ENCODE assay signal across 12 cellular contexts in the genomic region with DNA sequence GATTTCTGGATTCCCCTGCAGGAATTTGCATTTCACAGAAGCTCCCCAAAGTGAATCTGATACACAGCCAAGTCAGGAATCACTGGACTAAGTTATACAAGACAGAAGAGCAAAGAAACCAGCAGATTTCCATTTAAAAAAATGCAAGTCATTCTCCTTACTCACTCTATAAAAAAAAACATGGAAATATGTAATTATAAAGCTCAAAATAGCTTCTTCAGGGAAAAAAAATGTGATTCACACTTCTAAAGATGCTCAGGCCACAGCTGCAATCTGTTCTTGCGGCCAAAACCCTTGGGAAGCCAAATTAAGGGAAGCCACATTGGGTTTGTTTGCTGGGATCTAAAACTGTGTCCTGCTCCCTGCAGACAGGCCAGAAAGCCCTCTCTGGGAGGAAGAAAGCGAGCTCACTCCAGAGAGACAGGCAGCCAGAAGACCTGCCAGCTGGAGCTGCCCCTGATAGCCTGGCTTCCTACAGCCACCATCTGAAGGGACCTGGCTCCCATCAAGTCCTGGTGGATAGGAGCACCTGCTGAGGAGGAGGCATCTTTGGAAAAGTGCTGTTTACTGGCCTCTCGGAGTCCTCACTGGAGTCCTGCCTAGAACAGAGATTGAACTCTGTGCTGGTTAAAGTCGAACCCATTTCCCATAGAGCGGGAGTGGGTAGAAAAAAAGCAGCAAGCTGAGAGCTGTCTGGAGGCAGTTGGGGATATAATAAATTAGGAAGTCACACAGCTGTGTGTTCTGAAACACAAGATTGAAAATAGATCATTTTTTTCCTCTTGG.
DNase-seq lines count a peak whose midpoint lies in the region; ATAC-seq and TF ChIP-seq lines count a peak whose summit lies in the region.
"Had no signal": no experiment of that assay in that cellular context is flagged by ENCODE, and none has a peak within 500 bp of the region (broad histone marks: within the 10 kb centered on the region; RNA-seq: fewer than 3 reads in every experiment).

No MANE protein-coding gene starts in this region.

- peak overlapping the region in 3 of 4 donors; percentile 36 to 88 (median 78) for H3K27ac ChIP-seq in esophagus squamous epithelium
- H3K27ac ChIP-seq in neutrophil, result peak overlapping the region; percentile 36
- H3K27ac ChIP-seq: KMS-11 had no signal

- H3K9me3 ChIP-seq in MG63 (no peaks in the 10 kb centered on the region), esophagus squamous epithelium (no peaks in the 10 kb centered on the region), neutrophil (no peaks in the 10 kb centered on the region)
- H3K9me3 ChIP-seq: adrenal gland, BE2C had no signal

- H3K4me3 ChIP-seq in MG63 (no peak overlapping the region), esophagus squamous epithelium (no peak overlapping the region), neutrophil (ENCODE audit: low read depth in 1 of 2, low read length in 1 of 2) (no peak overlapping the region)
- H3K4me3 ChIP-seq: adrenal gland had no signal

- peak; percentile 58 for DNase-seq in A172 (ENCODE audit: low spot score)
- peak; percentile 39 for DNase-seq in MG63
- DNase-seq in esophagus squamous epithelium (lab: John Stamatoyannopoulos, UW), result no peak
- no peak for DNase-seq in stimulated activated CD4-positive, alpha-beta T cell treated with anti-CD3 and anti-CD28 coated beads, Interleukin-1b, Interleukin-23, amount 100 ng/mL, for 48 hours
- no peak for DNase-seq in medulla oblongata (ENCODE audit: extremely low spot score)
- DNase-seq in stimulated activated CD8-positive, alpha-beta memory T cell treated with anti-CD3 and anti-CD28 coated beads, Interleukin-4, amount 100 ng/mL, for 48 hours, result no peak
- DNase-seq: BE2C; stimulated activated CD4-positive, alpha-beta T cell treated with anti-CD3 and anti-CD28 coated beads, Interleukin-4, amount 100 ng/mL, for 24 hours had no signal

- no peaks in the 10 kb centered on the region for H3K36me3 ChIP-seq in MG63
- no peaks in the 10 kb centered on the region for H3K36me3 ChIP-seq in esophagus squamous epithelium
- H3K36me3 ChIP-seq in neutrophil, result peaks cover 10% of the 10 kb centered on the region
- H3K36me3 ChIP-seq: adrenal gland, BE2C had no signal

- TF ChIP-seq CTCF in esophagus squamous epithelium (IDR thresholded peaks at IDR 0.05) (no peak), neutrophil (IDR thresholded peaks at IDR 0.05) (no peak)

- peaks cover 0 to 33% (median 3%) of the 10 kb centered on the region in 3 donors for H3K4me1 ChIP-seq in esophagus squamous epithelium
- no peaks in the 10 kb centered on the region for H3K4me1 ChIP-seq in neutrophil (ENCODE audit: control insufficient read depth in 1 of 2, insufficient read depth in 1 of 2, low read depth in 1 of 2, low read length in 1 of 2)
- H3K4me1 ChIP-seq: BE2C had no signal

- intact Hi-C loops in esophagus squamous epithelium (cut with DNase I), result no loop called here

- 79 to 82% methylated on average over 5 of the region's 5 CpGs for WGBS in esophagus squamous epithelium, 2 donors

- no peak for ATAC-seq in HG03135 (IDR thresholded peaks at IDR 0.05; ENCODE audit: unreplicated experiment)

- no peaks in the 10 kb centered on the region for H3K27me3 ChIP-seq in MG63
- no peaks in the 10 kb centered on the region for H3K27me3 ChIP-seq in esophagus squamous epithelium
- no peaks in the 10 kb centered on the region for H3K27me3 ChIP-seq in neutrophil
- H3K27me3 ChIP-seq: adrenal gland, BE2C had no signal

- TF ChIP-seq POLR2A in esophagus squamous epithelium (IDR thresholded peaks at IDR 0.05), result no peak

Comparison
In these comparisons a context has a peak if more than half of its experiments do, and no peak if none do; other contexts are left out.
1. DNase-seq: peak in A172 (single experiment) and MG63 (single experiment); none in esophagus squamous epithelium (single experiment), stimulated activated CD4-positive, alpha-beta T cell treated with anti-CD3 and anti-CD28 coated beads, Interleukin-1b, Interleukin-23, amount 100 ng/mL, for 48 hours (single experiment), medulla oblongata (single experiment) and stimulated activated CD8-positive, alpha-beta memory T cell treated with anti-CD3 and anti-CD28 coated beads, Interleukin-4, amount 100 ng/mL, for 48 hours (single experiment).